Comparison of ENCODE assay signal across 1 cellular context in the genomic region with DNA sequence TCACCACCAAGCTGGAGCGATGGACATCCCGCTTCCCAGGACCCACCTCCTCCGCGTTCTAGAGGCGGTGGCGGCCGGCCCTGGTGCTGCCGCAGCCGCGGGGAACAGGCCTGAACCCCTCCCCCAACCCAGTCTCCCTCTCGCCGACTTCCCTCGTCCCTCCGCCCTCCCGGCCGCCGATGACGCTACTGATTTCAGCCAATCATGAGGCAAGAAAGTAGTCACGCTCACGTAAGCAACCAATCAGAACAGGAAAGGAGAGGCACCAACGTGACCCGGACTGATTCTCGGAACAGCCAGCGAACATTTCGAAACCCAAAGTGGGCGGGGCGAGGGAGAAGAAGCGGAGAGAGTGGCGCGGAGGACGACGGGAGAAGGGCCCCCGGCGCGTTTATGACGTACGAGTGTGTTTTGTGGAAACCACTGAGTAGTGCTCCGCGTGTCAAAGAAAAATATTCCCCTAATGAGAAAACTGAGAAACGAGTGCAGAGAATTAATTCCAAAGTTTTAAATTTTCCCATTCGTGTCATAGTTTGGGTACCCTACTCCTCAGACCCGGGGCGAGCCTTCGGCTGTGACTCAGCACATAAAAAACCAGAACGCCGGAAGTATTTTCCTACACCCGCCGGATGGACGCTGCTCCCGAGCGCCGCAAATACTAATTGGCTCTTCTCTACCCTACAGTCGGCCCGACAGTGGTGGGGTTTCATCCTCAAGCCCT.
TF ChIP-seq lines count a peak whose summit lies in the region.

A gene with protein sequence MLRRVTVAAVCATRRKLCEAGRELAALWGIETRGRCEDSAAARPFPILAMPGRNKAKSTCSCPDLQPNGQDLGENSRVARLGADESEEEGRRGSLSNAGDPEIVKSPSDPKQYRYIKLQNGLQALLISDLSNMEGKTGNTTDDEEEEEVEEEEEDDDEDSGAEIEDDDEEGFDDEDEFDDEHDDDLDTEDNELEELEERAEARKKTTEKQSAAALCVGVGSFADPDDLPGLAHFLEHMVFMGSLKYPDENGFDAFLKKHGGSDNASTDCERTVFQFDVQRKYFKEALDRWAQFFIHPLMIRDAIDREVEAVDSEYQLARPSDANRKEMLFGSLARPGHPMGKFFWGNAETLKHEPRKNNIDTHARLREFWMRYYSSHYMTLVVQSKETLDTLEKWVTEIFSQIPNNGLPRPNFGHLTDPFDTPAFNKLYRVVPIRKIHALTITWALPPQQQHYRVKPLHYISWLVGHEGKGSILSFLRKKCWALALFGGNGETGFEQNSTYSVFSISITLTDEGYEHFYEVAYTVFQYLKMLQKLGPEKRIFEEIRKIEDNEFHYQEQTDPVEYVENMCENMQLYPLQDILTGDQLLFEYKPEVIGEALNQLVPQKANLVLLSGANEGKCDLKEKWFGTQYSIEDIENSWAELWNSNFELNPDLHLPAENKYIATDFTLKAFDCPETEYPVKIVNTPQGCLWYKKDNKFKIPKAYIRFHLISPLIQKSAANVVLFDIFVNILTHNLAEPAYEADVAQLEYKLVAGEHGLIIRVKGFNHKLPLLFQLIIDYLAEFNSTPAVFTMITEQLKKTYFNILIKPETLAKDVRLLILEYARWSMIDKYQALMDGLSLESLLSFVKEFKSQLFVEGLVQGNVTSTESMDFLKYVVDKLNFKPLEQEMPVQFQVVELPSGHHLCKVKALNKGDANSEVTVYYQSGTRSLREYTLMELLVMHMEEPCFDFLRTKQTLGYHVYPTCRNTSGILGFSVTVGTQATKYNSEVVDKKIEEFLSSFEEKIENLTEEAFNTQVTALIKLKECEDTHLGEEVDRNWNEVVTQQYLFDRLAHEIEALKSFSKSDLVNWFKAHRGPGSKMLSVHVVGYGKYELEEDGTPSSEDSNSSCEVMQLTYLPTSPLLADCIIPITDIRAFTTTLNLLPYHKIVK (minus strand): TSS at position 112 of the 721 bp plus-strand sequence. CDS start 112 bp downstream, outside the sequence.

TF ChIP-seq in HEK293, 187 proteins besides CTCF, POLR2A, EP300 and RAD21 (continued from another document and continues in another):
- TF ChIP-seq, protein P1, sequence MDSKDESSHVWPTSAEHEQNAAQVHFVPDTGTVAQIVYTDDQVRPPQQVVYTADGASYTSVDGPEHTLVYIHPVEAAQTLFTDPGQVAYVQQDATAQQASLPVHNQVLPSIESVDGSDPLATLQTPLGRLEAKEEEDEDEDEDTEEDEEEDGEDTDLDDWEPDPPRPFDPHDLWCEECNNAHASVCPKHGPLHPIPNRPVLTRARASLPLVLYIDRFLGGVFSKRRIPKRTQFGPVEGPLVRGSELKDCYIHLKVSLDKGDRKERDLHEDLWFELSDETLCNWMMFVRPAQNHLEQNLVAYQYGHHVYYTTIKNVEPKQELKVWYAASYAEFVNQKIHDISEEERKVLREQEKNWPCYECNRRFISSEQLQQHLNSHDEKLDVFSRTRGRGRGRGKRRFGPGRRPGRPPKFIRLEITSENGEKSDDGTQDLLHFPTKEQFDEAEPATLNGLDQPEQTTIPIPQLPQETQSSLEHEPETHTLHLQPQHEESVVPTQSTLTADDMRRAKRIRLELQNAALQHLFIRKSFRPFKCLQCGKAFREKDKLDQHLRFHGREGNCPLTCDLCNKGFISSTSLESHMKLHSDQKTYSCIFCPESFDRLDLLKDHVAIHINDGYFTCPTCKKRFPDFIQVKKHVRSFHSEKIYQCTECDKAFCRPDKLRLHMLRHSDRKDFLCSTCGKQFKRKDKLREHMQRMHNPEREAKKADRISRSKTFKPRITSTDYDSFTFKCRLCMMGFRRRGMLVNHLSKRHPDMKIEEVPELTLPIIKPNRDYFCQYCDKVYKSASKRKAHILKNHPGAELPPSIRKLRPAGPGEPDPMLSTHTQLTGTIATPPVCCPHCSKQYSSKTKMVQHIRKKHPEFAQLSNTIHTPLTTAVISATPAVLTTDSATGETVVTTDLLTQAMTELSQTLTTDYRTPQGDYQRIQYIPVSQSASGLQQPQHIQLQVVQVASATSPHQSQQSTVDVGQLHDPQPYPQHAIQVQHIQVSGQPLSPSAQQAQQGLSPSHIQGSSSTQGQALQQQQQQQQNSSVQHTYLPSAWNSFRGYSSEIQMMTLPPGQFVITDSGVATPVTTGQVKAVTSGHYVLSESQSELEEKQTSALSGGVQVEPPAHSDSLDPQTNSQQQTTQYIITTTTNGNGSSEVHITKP (tag by site-specific recombination; IDR thresholded peaks at IDR 0.05), result peak; percentile 86
- TF ChIP-seq ZNF585B (tag by site-specific recombination; IDR thresholded peaks at IDR 0.05) (no peak), ZNF560 (tag by site-specific recombination; IDR thresholded peaks at IDR 0.05; ENCODE audit: borderline replicate concordance) (no peak), ZNF292 (tag by site-specific recombination; IDR thresholded peaks at IDR 0.05; ENCODE audit: borderline replicate concordance, low read depth) (no peak), HOXA7 (CRISPR knock-in tag; IDR thresholded peaks at IDR 0.05; ENCODE audit: borderline replicate concordance) (no peak), ZNF670 (tag by site-specific recombination; IDR thresholded peaks at IDR 0.05; ENCODE audit: low read depth) (no peak), ZSCAN23 (tag by site-specific recombination; IDR thresholded peaks at IDR 0.05) (no peak), HOXC10 (CRISPR knock-in tag; IDR thresholded peaks at IDR 0.05) (no peak), RBAK (tag by site-specific recombination; IDR thresholded peaks at IDR 0.05) (no peak), GFI1B (tag by site-specific recombination; IDR thresholded peaks at IDR 0.05) (no peak), ZNF830 (tag by site-specific recombination; IDR thresholded peaks at IDR 0.05; ENCODE audit: low read depth) (no peak), BCL11B (tag by site-specific recombination; IDR thresholded peaks at IDR 0.05; ENCODE audit: low read depth) (peak; percentile 63; the same call in 1 of the 2 replicates), SP7 (tag by site-specific recombination; IDR thresholded peaks at IDR 0.05) (peak; percentile 50), ZXDB (tag by site-specific recombination; IDR thresholded peaks at IDR 0.05) (peak; percentile 93), ZNF354C (tag by site-specific recombination; IDR thresholded peaks at IDR 0.05; ENCODE audit: borderline replicate concordance, low read depth) (no peak), ZIC2 (tag by site-specific recombination; IDR thresholded peaks at IDR 0.05) (peak; percentile 67), ZNF223 (tag by site-specific recombination; IDR thresholded peaks at IDR 0.05) (no peak), ZNF48 (tag by site-specific recombination; IDR thresholded peaks at IDR 0.05) (no peak), ZNF274 (IDR thresholded peaks at IDR 0.05; ENCODE audit: low read length) (no peak), ZNF274 (tag by site-specific recombination; IDR thresholded peaks at IDR 0.05; ENCODE audit: borderline replicate concordance) (no peak), MEIS1 (CRISPR knock-in tag; IDR thresholded peaks at IDR 0.05; ENCODE audit: borderline replicate concordance) (no peak), ZNF837 (tag by site-specific recombination; IDR thresholded peaks at IDR 0.05) (no peak), ZNF112 (tag by site-specific recombination; IDR thresholded peaks at IDR 0.05) (no peak), ZNF677 (tag by site-specific recombination; IDR thresholded peaks at IDR 0.05) (no peak), ZBTB1 (tag by site-specific recombination; IDR thresholded peaks at IDR 0.05) (no peak), ZNF239 (tag by site-specific recombination; IDR thresholded peaks at IDR 0.05) (no peak), ZNF555 (tag by site-specific recombination; conservative IDR thresholded peaks at IDR 0.05) (no peak), YY1 (tag by site-specific recombination; IDR thresholded peaks at IDR 0.05) (0 out of 2 replicates have a peak, but pooled peaks have one; percentile 22), ZBTB7A (tag by site-specific recombination; IDR thresholded peaks at IDR 0.05; ENCODE audit: low read depth) (no peak), ZNF404 (tag by site-specific recombination; IDR thresholded peaks at IDR 0.05) (no peak), ZNF138 (tag by site-specific recombination; IDR thresholded peaks at IDR 0.05; ENCODE audit: borderline replicate concordance) (no peak), ZBTB8A (tag by site-specific recombination; IDR thresholded peaks at IDR 0.05) (peak; percentile 72), ZNF133 (tag by site-specific recombination; IDR thresholded peaks at IDR 0.05) (no peak), ZEB2 (tag by site-specific recombination; IDR thresholded peaks at IDR 0.05) (peak; percentile 79), GLI4 (tag by site-specific recombination; IDR thresholded peaks at IDR 0.05) (no peak), ZBTB21 (tag by site-specific recombination; IDR thresholded peaks at IDR 0.05) (peak; percentile 96), MYNN (tag by site-specific recombination; IDR thresholded peaks at IDR 0.05; ENCODE audit: borderline replicate concordance) (no peak), KLF1 (tag by site-specific recombination; IDR thresholded peaks at IDR 0.05) (0 out of 2 replicates have a peak, but pooled peaks have one; percentile 37), FEZF1 (tag by site-specific recombination; IDR thresholded peaks at IDR 0.05) (no peak), ZNF510 (tag by site-specific recombination; IDR thresholded peaks at IDR 0.05; ENCODE audit: insufficient replicate concordance) (no peak), ZNF311 (tag by site-specific recombination; IDR thresholded peaks at IDR 0.05; ENCODE audit: borderline replicate concordance) (no peak)
- TF ChIP-seq, protein P2, sequence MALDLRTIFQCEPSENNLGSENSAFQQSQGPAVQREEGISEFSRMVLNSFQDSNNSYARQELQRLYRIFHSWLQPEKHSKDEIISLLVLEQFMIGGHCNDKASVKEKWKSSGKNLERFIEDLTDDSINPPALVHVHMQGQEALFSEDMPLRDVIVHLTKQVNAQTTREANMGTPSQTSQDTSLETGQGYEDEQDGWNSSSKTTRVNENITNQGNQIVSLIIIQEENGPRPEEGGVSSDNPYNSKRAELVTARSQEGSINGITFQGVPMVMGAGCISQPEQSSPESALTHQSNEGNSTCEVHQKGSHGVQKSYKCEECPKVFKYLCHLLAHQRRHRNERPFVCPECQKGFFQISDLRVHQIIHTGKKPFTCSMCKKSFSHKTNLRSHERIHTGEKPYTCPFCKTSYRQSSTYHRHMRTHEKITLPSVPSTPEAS (tag by site-specific recombination; IDR thresholded peaks at IDR 0.05), result peak; percentile 7; the same call in 1 of the 2 replicates
- TF ChIP-seq, protein P3, sequence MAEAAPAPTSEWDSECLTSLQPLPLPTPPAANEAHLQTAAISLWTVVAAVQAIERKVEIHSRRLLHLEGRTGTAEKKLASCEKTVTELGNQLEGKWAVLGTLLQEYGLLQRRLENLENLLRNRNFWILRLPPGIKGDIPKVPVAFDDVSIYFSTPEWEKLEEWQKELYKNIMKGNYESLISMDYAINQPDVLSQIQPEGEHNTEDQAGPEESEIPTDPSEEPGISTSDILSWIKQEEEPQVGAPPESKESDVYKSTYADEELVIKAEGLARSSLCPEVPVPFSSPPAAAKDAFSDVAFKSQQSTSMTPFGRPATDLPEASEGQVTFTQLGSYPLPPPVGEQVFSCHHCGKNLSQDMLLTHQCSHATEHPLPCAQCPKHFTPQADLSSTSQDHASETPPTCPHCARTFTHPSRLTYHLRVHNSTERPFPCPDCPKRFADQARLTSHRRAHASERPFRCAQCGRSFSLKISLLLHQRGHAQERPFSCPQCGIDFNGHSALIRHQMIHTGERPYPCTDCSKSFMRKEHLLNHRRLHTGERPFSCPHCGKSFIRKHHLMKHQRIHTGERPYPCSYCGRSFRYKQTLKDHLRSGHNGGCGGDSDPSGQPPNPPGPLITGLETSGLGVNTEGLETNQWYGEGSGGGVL (tag by site-specific recombination; IDR thresholded peaks at IDR 0.05), result peak; percentile 56; the same call in 1 of the 2 replicates
- TF ChIP-seq, protein P4, sequence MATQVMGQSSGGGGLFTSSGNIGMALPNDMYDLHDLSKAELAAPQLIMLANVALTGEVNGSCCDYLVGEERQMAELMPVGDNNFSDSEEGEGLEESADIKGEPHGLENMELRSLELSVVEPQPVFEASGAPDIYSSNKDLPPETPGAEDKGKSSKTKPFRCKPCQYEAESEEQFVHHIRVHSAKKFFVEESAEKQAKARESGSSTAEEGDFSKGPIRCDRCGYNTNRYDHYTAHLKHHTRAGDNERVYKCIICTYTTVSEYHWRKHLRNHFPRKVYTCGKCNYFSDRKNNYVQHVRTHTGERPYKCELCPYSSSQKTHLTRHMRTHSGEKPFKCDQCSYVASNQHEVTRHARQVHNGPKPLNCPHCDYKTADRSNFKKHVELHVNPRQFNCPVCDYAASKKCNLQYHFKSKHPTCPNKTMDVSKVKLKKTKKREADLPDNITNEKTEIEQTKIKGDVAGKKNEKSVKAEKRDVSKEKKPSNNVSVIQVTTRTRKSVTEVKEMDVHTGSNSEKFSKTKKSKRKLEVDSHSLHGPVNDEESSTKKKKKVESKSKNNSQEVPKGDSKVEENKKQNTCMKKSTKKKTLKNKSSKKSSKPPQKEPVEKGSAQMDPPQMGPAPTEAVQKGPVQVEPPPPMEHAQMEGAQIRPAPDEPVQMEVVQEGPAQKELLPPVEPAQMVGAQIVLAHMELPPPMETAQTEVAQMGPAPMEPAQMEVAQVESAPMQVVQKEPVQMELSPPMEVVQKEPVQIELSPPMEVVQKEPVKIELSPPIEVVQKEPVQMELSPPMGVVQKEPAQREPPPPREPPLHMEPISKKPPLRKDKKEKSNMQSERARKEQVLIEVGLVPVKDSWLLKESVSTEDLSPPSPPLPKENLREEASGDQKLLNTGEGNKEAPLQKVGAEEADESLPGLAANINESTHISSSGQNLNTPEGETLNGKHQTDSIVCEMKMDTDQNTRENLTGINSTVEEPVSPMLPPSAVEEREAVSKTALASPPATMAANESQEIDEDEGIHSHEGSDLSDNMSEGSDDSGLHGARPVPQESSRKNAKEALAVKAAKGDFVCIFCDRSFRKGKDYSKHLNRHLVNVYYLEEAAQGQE (tag by site-specific recombination; IDR thresholded peaks at IDR 0.05), result no peak; the same call in 1 of the 2 replicates
- TF ChIP-seq, protein P5, sequence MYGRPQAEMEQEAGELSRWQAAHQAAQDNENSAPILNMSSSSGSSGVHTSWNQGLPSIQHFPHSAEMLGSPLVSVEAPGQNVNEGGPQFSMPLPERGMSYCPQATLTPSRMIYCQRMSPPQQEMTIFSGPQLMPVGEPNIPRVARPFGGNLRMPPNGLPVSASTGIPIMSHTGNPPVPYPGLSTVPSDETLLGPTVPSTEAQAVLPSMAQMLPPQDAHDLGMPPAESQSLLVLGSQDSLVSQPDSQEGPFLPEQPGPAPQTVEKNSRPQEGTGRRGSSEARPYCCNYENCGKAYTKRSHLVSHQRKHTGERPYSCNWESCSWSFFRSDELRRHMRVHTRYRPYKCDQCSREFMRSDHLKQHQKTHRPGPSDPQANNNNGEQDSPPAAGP (tag by site-specific recombination; IDR thresholded peaks at IDR 0.05), result peak; percentile 74
- TF ChIP-seq, protein P6, sequence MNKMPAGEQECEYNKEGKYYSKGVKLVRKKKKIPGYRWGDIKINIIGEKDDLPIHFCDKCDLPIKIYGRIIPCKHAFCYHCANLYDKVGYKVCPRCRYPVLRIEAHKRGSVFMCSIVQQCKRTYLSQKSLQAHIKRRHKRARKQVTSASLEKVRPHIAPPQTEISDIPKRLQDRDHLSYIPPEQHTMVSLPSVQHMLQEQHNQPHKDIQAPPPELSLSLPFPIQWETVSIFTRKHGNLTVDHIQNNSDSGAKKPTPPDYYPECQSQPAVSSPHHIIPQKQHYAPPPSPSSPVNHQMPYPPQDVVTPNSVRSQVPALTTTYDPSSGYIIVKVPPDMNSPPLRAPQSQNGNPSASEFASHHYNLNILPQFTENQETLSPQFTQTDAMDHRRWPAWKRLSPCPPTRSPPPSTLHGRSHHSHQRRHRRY (tag by site-specific recombination; IDR thresholded peaks at IDR 0.05), result no peak
